Comparison of ENCODE assay signal across 8 cellular contexts in genomic region chr10:48655426-48656240, GRCh38. TPM values are rescaled to one million over a fixed set of nuclear protein-coding genes. Genes with fewer than 3 reads are reported as not detected.
DNase-seq lines count a peak whose midpoint lies in the region; ATAC-seq and TF ChIP-seq lines count a peak whose summit lies in the region.

No MANE protein-coding gene starts in this region.

- 16% methylated on average over 13 of the region's 55 CpGs for WGBS in prostate gland

- H3K36me3 ChIP-seq in adipocyte (ENCODE audit: control insufficient read depth, insufficient read depth, low read length, severe bottlenecking) (no peaks in the 10 kb centered on the region), right atrium auricular region (no peaks in the 10 kb centered on the region), prostate gland (no peaks in the 10 kb centered on the region)

- intact Hi-C loops in prostate gland (cut with DNase I) = loop anchor here (2.0 to 5.0 kb wide), 4 partner anchors 105 to 862 kb away; no protein-coding TSS in a partner anchor

- H3K9ac ChIP-seq in adipocyte (ENCODE audit: low read length) = peak overlapping the region; percentile 68

- H3K4me1 ChIP-seq in adipocyte (ENCODE audit: control insufficient read depth, insufficient read depth, low read length) = peaks cover 11% of the 10 kb centered on the region
- peaks cover 0 to 24% of the 10 kb centered on the region in 2 donors for H3K4me1 ChIP-seq in right atrium auricular region
- H3K4me1 ChIP-seq in prostate gland (replicated peaks) = peaks cover 6% of the 10 kb centered on the region

- no peak for TF ChIP-seq POLR2A in prostate gland (IDR thresholded peaks at IDR 0.05)

- DNase-seq in Ammon's horn (ENCODE audit: low spot score) (peak; percentile 83), HPDE6-E6E7 (ENCODE audit: extremely low spot score) (peak; percentile 27), adipocyte (ENCODE audit: low read depth) (peak; percentile 3), right atrium auricular region (ENCODE audit: low spot score) (no peak), prostate gland (ENCODE audit: low spot score) (peak; percentile 49), 8988T (no peak)

- no peak for TF ChIP-seq CTCF in right atrium auricular region (IDR thresholded peaks at IDR 0.05)
- peak in 1 of 4 experiments; percentile 14 for TF ChIP-seq CTCF in prostate gland (IDR thresholded peaks at IDR 0.05)

- H3K9me3 ChIP-seq in adipocyte (ENCODE audit: control insufficient read depth, low read length) (no peaks in the 10 kb centered on the region), right atrium auricular region (no peaks in the 10 kb centered on the region), prostate gland (no peaks in the 10 kb centered on the region)

- no peaks in the 10 kb centered on the region for H3K27me3 ChIP-seq in adipocyte (replicated peaks; ENCODE audit: control insufficient read depth, insufficient read depth, low read length)
- no peaks in the 10 kb centered on the region for H3K27me3 ChIP-seq in right atrium auricular region
- H3K27me3 ChIP-seq in prostate gland (replicated peaks; ENCODE audit: insufficient read depth) = no peaks in the 10 kb centered on the region

- ATAC-seq in GM19035 (IDR thresholded peaks at IDR 0.05; ENCODE audit: unreplicated experiment) (peak; percentile 28), HG03108 (IDR thresholded peaks at IDR 0.05; ENCODE audit: unreplicated experiment) (no peak)

- peak overlapping the region; percentile 57 to 78 for H3K27ac ChIP-seq in right atrium auricular region
- no peak overlapping the region for H3K27ac ChIP-seq in prostate gland

- H3K4me3 ChIP-seq in adipocyte (ENCODE audit: low read length) (peak overlapping the region; percentile 79), right atrium auricular region (peak overlapping the region; percentile 50 to 65), prostate gland (peak overlapping the region; percentile 31 to 43)

RNA-seq across cellular contexts. Expression of gene WDFY4, which starts 29.0 kb away (rescaled TPM):
- total RNA-seq in right atrium auricular region (1 to 10 TPM in 1 of 2 donors, under 1 TPM in 1; 0.70 to 2.0 TPM), prostate gland (1 to 10 TPM in 1 of 2 donors, under 1 TPM in 1; 0.59 to 5.7 TPM)

RNA-seq across cellular contexts. Expression of gene ARHGAP22, which starts 50.8 kb away (rescaled TPM):
- total RNA-seq in right atrium auricular region (1 to 10 TPM; 1.8 to 5.7 TPM), prostate gland (1 to 10 TPM; 4.4 to 8.6 TPM)

Comparison
In these comparisons a context has a peak if more than half of its experiments do, and no peak if none do; other contexts are left out.
1. DNase-seq: peak in Ammon's horn (single experiment), HPDE6-E6E7 (single experiment), adipocyte (single experiment) and prostate gland (single experiment); none in right atrium auricular region (single experiment) and 8988T (single experiment).
2. H3K27ac ChIP-seq: peak in right atrium auricular region (2 of 2); none in prostate gland (0 of 2).
3. Peak in every context shown above with its lines, with median percentiles within 50 percentile points of each other: H3K4me3 ChIP-seq.